ENCODE assay signal across 8 cellular contexts in the genomic region with DNA sequence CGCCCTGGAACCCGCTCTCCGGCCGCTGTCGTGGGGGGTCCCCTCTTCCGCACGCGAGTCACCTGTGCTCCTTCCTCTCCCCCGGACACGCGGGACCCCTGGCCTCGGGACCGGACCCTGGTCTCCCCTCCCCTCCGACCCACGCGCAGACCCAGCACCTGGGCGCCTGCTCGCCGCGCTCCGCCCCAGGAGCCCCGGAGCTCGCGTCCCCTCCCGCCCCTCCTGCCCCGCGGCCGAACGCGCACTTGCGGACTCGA. TPM values are rescaled to one million over a fixed set of nuclear protein-coding genes. Genes with fewer than 3 reads are reported as not detected.
A peak's percentile ranks its signal among the peaks of the same experiment; 100 is the strongest.
DNase-seq lines count a peak whose midpoint lies in the region; ATAC-seq and TF ChIP-seq lines count a peak whose summit lies in the region.

No MANE protein-coding gene starts in this region.

- H3K4me1 Mint-ChIP-seq in activated naive CD4-positive, alpha-beta T cell treated with anti-CD3 and anti-CD28 coated beads for 36 hours (ENCODE audit: low read depth), result peaks cover 9% of the 10 kb centered on the region

- no peak for DNase-seq in activated naive CD4-positive, alpha-beta T cell treated with anti-CD3 and anti-CD28 coated beads for 36 hours
- DNase-seq in activated naive CD4-positive, alpha-beta T cell treated with Interleukin-2 at 50 U/mL for 16 hours, result no peak
- no peak for DNase-seq in mammary epithelial cell
- DNase-seq in upper lobe of left lung, result no peak
- DNase-seq in HT-29 (ENCODE audit: low spot score), result no peak
- DNase-seq in NCI-H446 treated with DMSO at 0.1 percent for 48 hours (lab: John Stamatoyannopoulos, UW), result no peak
- DNase-seq in SW 1271 (lab: John Stamatoyannopoulos, UW), result no peak

- peak overlapping the region; percentile 8 for H3K9ac ChIP-seq in mammary epithelial cell (ENCODE audit: insufficient read depth, low read length)

- peaks cover 5% of the 10 kb centered on the region for H3K27me3 Mint-ChIP-seq in activated naive CD4-positive, alpha-beta T cell treated with anti-CD3 and anti-CD28 coated beads for 36 hours (ENCODE audit: low read depth)

- H3K9me3 ChIP-seq in mammary epithelial cell (replicated peaks; ENCODE audit: insufficient read depth, low read length) (peaks cover 10% of the 10 kb centered on the region), mesodermal cell (ENCODE audit: control insufficient read depth, low read length) (peaks cover 14% of the 10 kb centered on the region), upper lobe of left lung (no peaks in the 10 kb centered on the region)

- H3K27ac ChIP-seq in mammary epithelial cell (ENCODE audit: insufficient read depth, low read depth, low read length) (no peak overlapping the region), mesodermal cell (ENCODE audit: low read depth, low read length, severe bottlenecking) (no peak overlapping the region), upper lobe of left lung (peak overlapping the region in 2 of 4 donors; percentile 60 to 75)

- H3K4me3 ChIP-seq in mammary epithelial cell (replicated peaks in 1 of 3; ENCODE audit: insufficient read depth in 1 of 3, low read depth in 2 of 3, low read length in 3 of 3) (peak overlapping the region; percentile 42 to 79 (median 73)), mesodermal cell (ENCODE audit: extremely low read depth, insufficient read depth, low read length, poor library complexity, severe bottlenecking) (peak overlapping the region; percentile 46), upper lobe of left lung (peak overlapping the region; percentile 52 to 96 (median 90))

- H3K36me3 ChIP-seq in mammary epithelial cell (ENCODE audit: insufficient read depth, low read length) (no peaks in the 10 kb centered on the region), mesodermal cell (ENCODE audit: control insufficient read depth, insufficient read depth, low read length) (no peaks in the 10 kb centered on the region), upper lobe of left lung (no peaks in the 10 kb centered on the region)

- no peaks in the 10 kb centered on the region for H4K20me1 ChIP-seq in mammary epithelial cell (ENCODE audit: insufficient read depth, low read length)

- TF ChIP-seq CTCF in mammary epithelial cell (conservative IDR thresholded peaks at IDR 0.05 in 1 of 2, IDR thresholded peaks at IDR 0.05 in 1 of 2; ENCODE audit: extremely low read depth in 1 of 2, insufficient read depth in 1 of 2, low read depth in 1 of 2, low read length in 2 of 2) (no peak), upper lobe of left lung (IDR thresholded peaks at IDR 0.05) (no peak)

- intact Hi-C loops in activated naive CD4-positive, alpha-beta T cell treated with anti-CD3 and anti-CD28 coated beads for 36 hours (cut with micrococcal nuclease), result loop anchor here (1.0 to 5.0 kb wide), 4 partner anchors 19 to 279 kb away; a partner anchor contains a TSS
- intact Hi-C loops in mammary epithelial cell (cut with micrococcal nuclease), result loop anchor here (5.0 kb wide), 1 partner anchor 55 kb away; a partner anchor contains a TSS

- no peak for TF ChIP-seq POLR2A in upper lobe of left lung (IDR thresholded peaks at IDR 0.05)

- H3K4me2 ChIP-seq in mammary epithelial cell (ENCODE audit: insufficient read depth, low read depth, low read length), result peak overlapping the region; percentile 93

- 10% methylated on average over 29 of the region's 32 CpGs for WGBS in mammary epithelial cell (ENCODE audit: low coverage, missing lambda C conversion rate)
- 9 to 10% methylated on average over 14 to 32 of the region's 32 CpGs for WGBS in mesodermal cell (ENCODE audit: insufficient coverage in 2 of 2), 2 experiments
- 0% methylated on average over 9 to 20 of the region's 32 CpGs for WGBS in upper lobe of left lung, 2 donors

- dilution Hi-C loops in mammary epithelial cell (cut with HindIII; ENCODE audit: low sequenced_read_pairs), result no loop called here

- CTCF ChIA-PET in activated naive CD4-positive, alpha-beta T cell treated with anti-CD3 and anti-CD28 coated beads for 36 hours (lab: Charles Lee), result no interaction called here
- CTCF ChIA-PET in mammary epithelial cell (lab: Charles Lee; ENCODE audit: low non-redundant PET), result interaction anchor here (0.6 kb wide), 1 partner anchor 505 kb away, joined by 3 read pairs; no protein-coding TSS in a partner anchor

- peak overlapping the region; percentile 71 for H2AFZ ChIP-seq in mammary epithelial cell (ENCODE audit: low read depth, low read length)

- no peak for ATAC-seq in upper lobe of left lung (ENCODE audit: low FRiP score in 2 of 2)

- in situ Hi-C loops in mammary epithelial cell (cut with MboI; ENCODE audit: low sequenced_read_pairs in 2 of 2), result no loop called here

- no TSS peak for BruUV-seq in mammary epithelial cell (replicated peaks; lab: Mats Ljungman, UMichigan)

- peaks cover 3% of the 10 kb centered on the region for H3K36me3 Mint-ChIP-seq in activated naive CD4-positive, alpha-beta T cell treated with anti-CD3 and anti-CD28 coated beads for 36 hours (ENCODE audit: low read depth)

- H3K79me2 ChIP-seq in mammary epithelial cell (ENCODE audit: insufficient read depth, low read length), result peaks cover 5% of the 10 kb centered on the region

- peaks cover 7% of the 10 kb centered on the region for H3K9me3 Mint-ChIP-seq in activated naive CD4-positive, alpha-beta T cell treated with anti-CD3 and anti-CD28 coated beads for 36 hours

- H3K4me3 Mint-ChIP-seq in activated naive CD4-positive, alpha-beta T cell treated with anti-CD3 and anti-CD28 coated beads for 36 hours, result peak overlapping the region; percentile 57

- H3K27me3 ChIP-seq in mammary epithelial cell (ENCODE audit: insufficient read depth, low read length) (no peaks in the 10 kb centered on the region), upper lobe of left lung (peaks cover 0 to 6% (median 0%) of the 10 kb centered on the region in 4 donors)

- no peak for TF ChIP-seq EP300 in upper lobe of left lung (IDR thresholded peaks at IDR 0.05)

- peaks cover 29% of the 10 kb centered on the region for H3K4me1 ChIP-seq in mammary epithelial cell (ENCODE audit: insufficient read depth, low read length)
- no peaks in the 10 kb centered on the region for H3K4me1 ChIP-seq in mesodermal cell (ENCODE audit: control insufficient read depth, insufficient read depth, low read length, poor library complexity, severe bottlenecking)
- H3K4me1 ChIP-seq in upper lobe of left lung, result peaks cover 17 to 23% (median 19%) of the 10 kb centered on the region in 4 donors

- H3K27ac Mint-ChIP-seq in activated naive CD4-positive, alpha-beta T cell treated with anti-CD3 and anti-CD28 coated beads for 36 hours, result no peak overlapping the region

RNA-seq across cellular contexts. Expression of a gene that starts 0.8 kb away (rescaled TPM):
- under 1 TPM; 0.42 to 0.52 TPM for total RNA-seq in activated naive CD4-positive, alpha-beta T cell treated with anti-CD3 and anti-CD28 coated beads for 36 hours
- 10 to 100 TPM; 13.3 to 17.8 TPM for total RNA-seq in mammary epithelial cell
- polyA plus RNA-seq in mammary epithelial cell, result 16.5 TPM
- 10.5 TPM for polyA minus RNA-seq in mammary epithelial cell
- polyA plus RNA-seq in mesodermal cell (2013, experiment 1 of 2), result 7.7 TPM
- polyA plus RNA-seq in mesodermal cell (2013, experiment 2 of 2), result 7.4 TPM
- total RNA-seq in upper lobe of left lung, result 10 to 100 TPM in 5 of 6 donors, 1 to 10 TPM in 1; 7.8 to 23.7 (median 11.4) TPM
- total RNA-seq in HT-29 (2014; rRNA removed; shearing (Covaris generic)), result 37.9 and 38.9 TPM in 2 replicates

RNA-seq across cellular contexts. Expression of a gene that starts 18.8 kb away (rescaled TPM):
- 10 to 100 TPM; 30.0 to 31.7 TPM for total RNA-seq in activated naive CD4-positive, alpha-beta T cell treated with anti-CD3 and anti-CD28 coated beads for 36 hours
- total RNA-seq in mammary epithelial cell (10 to 100 TPM; 16.7 to 44.5 TPM), upper lobe of left lung (10 to 100 TPM; 14.7 to 94.3 (median 28.8) TPM)
- polyA plus RNA-seq in mammary epithelial cell, result 27.2 TPM
- 52.6 TPM for polyA minus RNA-seq in mammary epithelial cell
- polyA plus RNA-seq in mesodermal cell (2013, experiment 1 of 2), result 25.7 TPM
- polyA plus RNA-seq in mesodermal cell (2013, experiment 2 of 2), result 22.1 TPM
- total RNA-seq in HT-29 (2014; rRNA removed; shearing (Covaris generic)), result 24.2 and 25.9 TPM in 2 replicates

RNA-seq across cellular contexts. Expression of a gene that starts 37.7 kb away (rescaled TPM):
- total RNA-seq in activated naive CD4-positive, alpha-beta T cell treated with anti-CD3 and anti-CD28 coated beads for 36 hours, result 1 to 10 TPM; 1.3 to 1.8 TPM
- total RNA-seq in mammary epithelial cell, result 1 to 10 TPM; 2.2 to 4.2 TPM
- polyA plus RNA-seq in mammary epithelial cell, result 0.14 TPM
- polyA minus RNA-seq in mammary epithelial cell, result not detected
- polyA plus RNA-seq in mesodermal cell (2013, experiment 1 of 2), result 7.8 TPM
- polyA plus RNA-seq in mesodermal cell (2013, experiment 2 of 2), result 8.2 TPM
- 10 to 100 TPM; 10.8 to 63.9 (median 30.7) TPM for total RNA-seq in upper lobe of left lung
- 0.97 and 1.6 TPM in 2 replicates for total RNA-seq in HT-29 (2014; rRNA removed; shearing (Covaris generic))

RNA-seq across cellular contexts. Expression of a gene that starts 49.5 kb away (rescaled TPM):
- total RNA-seq in activated naive CD4-positive, alpha-beta T cell treated with anti-CD3 and anti-CD28 coated beads for 36 hours, result 10 to 100 TPM; 23.2 to 25.0 TPM
- total RNA-seq in mammary epithelial cell (10 to 100 TPM; 62.2 to 68.4 TPM), upper lobe of left lung (10 to 100 TPM; 54.9 to 90.0 (median 74.3) TPM)
- 71.9 TPM for polyA plus RNA-seq in mammary epithelial cell
- 71.2 TPM for polyA minus RNA-seq in mammary epithelial cell
- polyA plus RNA-seq in mesodermal cell (2013, experiment 1 of 2), result 91.2 TPM
- polyA plus RNA-seq in mesodermal cell (2013, experiment 2 of 2), result 69.4 TPM
- total RNA-seq in HT-29 (2014; rRNA removed; shearing (Covaris generic)), result 89.3 and 101 TPM in 2 replicates

RNA-seq across cellular contexts. Expression of a gene that starts 54.1 kb away (rescaled TPM):
- 10 to 100 TPM; 71.8 to 75.3 TPM for total RNA-seq in activated naive CD4-positive, alpha-beta T cell treated with anti-CD3 and anti-CD28 coated beads for 36 hours
- total RNA-seq in mammary epithelial cell (10 to 100 TPM; 28.7 to 90.9 TPM), upper lobe of left lung (100 to 1,000 TPM in 3 of 6 donors, 10 to 100 TPM in 3; 71.3 to 262 (median 104) TPM)
- polyA plus RNA-seq in mammary epithelial cell, result 69.5 TPM
- polyA minus RNA-seq in mammary epithelial cell, result 80.5 TPM
- 70.6 TPM for polyA plus RNA-seq in mesodermal cell (2013, experiment 1 of 2)
- polyA plus RNA-seq in mesodermal cell (2013, experiment 2 of 2), result 60.4 TPM
- total RNA-seq in HT-29 (2014; rRNA removed; shearing (Covaris generic)), result 60.0 and 72.0 TPM in 2 replicates

Comparison
In these comparisons a context has a peak if more than half of its experiments do, and no peak if none do; other contexts are left out.
1. RNA of a gene that starts 0.8 kb away (total RNA-seq): 37.9 to 38.9 TPM in HT-29, 13.3 to 17.8 TPM in mammary epithelial cell and 7.8 to 23.7 TPM in upper lobe of left lung; 0.42 to 0.52 TPM in activated naive CD4-positive, alpha-beta T cell treated with anti-CD3 and anti-CD28 coated beads for 36 hours; every median in the first group is over 4 times any median in the second.
2. Peak in every context shown above with its lines, with median percentiles within 50 percentile points of each other: H3K4me3 ChIP-seq.